8 cellular contexts compared by ENCODE assay signal in genomic region chr4:154332681-154333421, GRCh38.
DNase-seq lines count a peak whose midpoint lies in the region; ATAC-seq and TF ChIP-seq lines count a peak whose summit lies in the region.

No MANE protein-coding gene starts in this region.

- H3K9me3 ChIP-seq in OCI-LY1 (ENCODE audit: low read length) (no peaks in the 10 kb centered on the region), iPS DF 6.9 (ENCODE audit: control insufficient read depth, insufficient read depth, low read length) (no peaks in the 10 kb centered on the region)

- no peak overlapping the region for H2AFZ ChIP-seq in OCI-LY1 (ENCODE audit: low read length)

- no peaks in the 10 kb centered on the region for H3K79me2 ChIP-seq in OCI-LY1 (ENCODE audit: insufficient read depth, low read length)

- DNase-seq in activated naive CD4-positive, alpha-beta T cell (lab: John Stamatoyannopoulos, UW) = peak; percentile 2 to 57 (median 13)
- DNase-seq in iPS DF 6.9 (ENCODE audit: low read depth, low spot score) (no peak), KG1 (lab: John Stamatoyannopoulos, UW) (no peak), DMS79 (lab: John Stamatoyannopoulos, UW) (no peak)
- DNase-seq in stimulated activated CD4-positive, alpha-beta T cell treated with anti-CD3 and anti-CD28 coated beads, Interleukin-15, amount 100 ng/mL, for 24 hours = peak; percentile 80

- peak; percentile 82 for ATAC-seq in HG02763 (IDR thresholded peaks at IDR 0.05; ENCODE audit: unreplicated experiment)

- H4K20me1 ChIP-seq in OCI-LY1 (ENCODE audit: insufficient read depth, low read length) = no peaks in the 10 kb centered on the region

- peak overlapping the region; percentile 26; the same call in 1 of the 2 replicates for H3K4me2 ChIP-seq in OCI-LY1 (ENCODE audit: low read length)

- H3K27me3 ChIP-seq in OCI-LY1 (ENCODE audit: insufficient read depth, low read length) (no peaks in the 10 kb centered on the region), iPS DF 6.9 (ENCODE audit: control insufficient read depth, insufficient read depth, low read length) (peaks cover 1% of the 10 kb centered on the region; the same call in 1 of the 2 replicates)

- WGBS in iPS DF 6.9 (ENCODE audit: insufficient coverage, insufficient read length) = no CpG with 5 or more reads among the region's 48 CpGs

- no peaks in the 10 kb centered on the region for H3F3A ChIP-seq in OCI-LY1 (ENCODE audit: insufficient read depth, low read length)

- no peaks in the 10 kb centered on the region for H3K4me1 ChIP-seq in OCI-LY1 (ENCODE audit: insufficient read depth, low read length, severe bottlenecking)
- peaks cover 5% of the 10 kb centered on the region for H3K4me1 ChIP-seq in iPS DF 6.9 (ENCODE audit: control insufficient read depth, insufficient read depth, low read length)

- no peak overlapping the region for H3K27ac ChIP-seq in OCI-LY1 (ENCODE audit: low read depth, low read length, poor library complexity, severe bottlenecking)
- H3K27ac ChIP-seq in iPS DF 6.9 (ENCODE audit: low read length) = no peak overlapping the region

- no peak overlapping the region for H3K9ac ChIP-seq in OCI-LY1 (ENCODE audit: low read length)

- TF ChIP-seq CTCF in GM12872 (IDR thresholded peaks at IDR 0.05; ENCODE audit: insufficient read depth, low read depth, low read length) = 0 out of 3 replicates have a peak, but pooled peaks have one; percentile 28
- TF ChIP-seq CTCF in OCI-LY1 (IDR thresholded peaks at IDR 0.05; ENCODE audit: low read length) = no peak

- H3K4me3 ChIP-seq in OCI-LY1 (ENCODE audit: low read depth, low read length, poor library complexity, severe bottlenecking) = no peak overlapping the region
- H3K4me3 ChIP-seq in iPS DF 6.9 (ENCODE audit: low read length) = peak overlapping the region; percentile 19; the same call in 1 of the 2 replicates

- no peaks in the 10 kb centered on the region for H3K9me2 ChIP-seq in OCI-LY1 (ENCODE audit: low read depth, low read length)

- H3K36me3 ChIP-seq in OCI-LY1 (ENCODE audit: insufficient read depth, low read length) (no peaks in the 10 kb centered on the region), iPS DF 6.9 (ENCODE audit: control insufficient read depth, insufficient read depth, low read length) (no peaks in the 10 kb centered on the region)

Comparison
In these comparisons a context has a peak if more than half of its experiments do, and no peak if none do; other contexts are left out.
1. DNase-seq: peak in activated naive CD4-positive, alpha-beta T cell (4 of 4) and stimulated activated CD4-positive, alpha-beta T cell treated with anti-CD3 and anti-CD28 coated beads, Interleukin-15, amount 100 ng/mL, for 24 hours (single experiment); none in iPS DF 6.9 (single experiment), KG1 (single experiment) and DMS79 (single experiment).